ENCODE assay signal across 1 cellular context in the genomic region with DNA sequence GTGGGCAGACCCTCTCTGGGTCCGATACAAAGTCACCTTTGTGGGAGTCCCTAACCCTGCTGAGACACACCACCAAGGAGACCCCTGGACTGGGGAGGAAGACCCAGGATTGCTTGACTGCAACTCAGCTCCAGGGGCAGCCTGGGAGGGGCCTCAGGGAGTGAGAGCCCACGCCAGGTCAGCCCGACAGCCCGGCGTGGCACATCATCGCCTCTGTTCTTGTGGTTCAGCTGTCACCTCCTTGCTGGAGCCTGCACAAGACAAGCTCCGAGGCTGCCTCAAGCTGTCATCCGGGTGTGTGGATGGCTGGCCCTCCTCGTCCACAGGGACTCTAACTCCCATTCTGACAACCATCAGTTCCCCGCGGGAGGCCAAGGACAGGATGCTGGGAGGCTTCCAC.
TF ChIP-seq lines count a peak whose summit lies in the region.

No MANE protein-coding gene starts in this region.

TF ChIP-seq in WTC11, 78 proteins besides CTCF, POLR2A, EP300 and RAD21 (continued from another document):
- TF ChIP-seq GTF2I (CRISPR knock-in tag; conservative IDR thresholded peaks at IDR 0.05) (no peak), NFE2L1 (CRISPR knock-in tag; IDR thresholded peaks at IDR 0.05) (no peak), NR3C1 (CRISPR knock-in tag; conservative IDR thresholded peaks at IDR 0.05; ENCODE audit: low read depth) (no peak), HMGA2 (CRISPR knock-in tag; IDR thresholded peaks at IDR 0.05) (no peak), FOXJ3 (CRISPR knock-in tag; IDR thresholded peaks at IDR 0.05; ENCODE audit: borderline replicate concordance) (no peak), ZNF263 (CRISPR knock-in tag; IDR thresholded peaks at IDR 0.05; ENCODE audit: low read depth) (no peak), NFYB (CRISPR knock-in tag; conservative IDR thresholded peaks at IDR 0.05; ENCODE audit: low read depth) (no peak), SMAD4 (CRISPR knock-in tag; IDR thresholded peaks at IDR 0.05) (no peak), MYBL2 (CRISPR knock-in tag; IDR thresholded peaks at IDR 0.05) (no peak), ZNF219 (CRISPR knock-in tag; IDR thresholded peaks at IDR 0.05; ENCODE audit: borderline replicate concordance) (no peak), ZBTB21 (CRISPR knock-in tag; IDR thresholded peaks at IDR 0.05; ENCODE audit: borderline replicate concordance) (no peak), ATF1 (CRISPR knock-in tag; IDR thresholded peaks at IDR 0.05) (no peak)
TF ChIP-seq in WTC11: peak in this region for 0.
